In the genomic region with DNA sequence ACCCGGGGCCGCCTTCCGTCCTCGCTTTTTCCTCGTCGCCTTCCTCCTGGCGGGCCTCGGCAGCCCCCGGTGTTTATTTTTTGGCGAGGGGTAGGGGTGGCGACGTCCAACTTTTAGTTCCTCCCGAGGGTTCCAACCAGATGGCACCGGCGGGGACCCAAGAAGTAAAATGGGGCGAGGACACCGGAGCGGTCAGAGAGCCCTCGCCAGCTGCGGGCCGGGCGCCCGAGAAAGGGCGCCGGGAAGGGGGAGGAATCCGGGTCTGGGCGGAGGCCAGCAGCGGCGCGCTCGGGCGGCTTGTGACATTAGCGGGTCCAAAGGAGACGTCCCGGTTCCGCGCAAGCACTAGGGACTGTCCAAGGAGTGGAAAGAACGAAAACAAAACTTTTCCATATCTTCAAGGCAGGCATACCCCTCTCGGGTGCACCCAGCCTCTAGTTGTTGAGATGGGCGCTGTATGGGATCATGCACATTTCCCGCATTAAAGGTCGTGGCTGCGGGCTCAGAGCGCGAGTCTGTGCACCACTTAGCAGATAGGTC, we compare ENCODE assay signal across 8 cellular contexts. TPM values are rescaled to one million over a fixed set of nuclear protein-coding genes. Genes with fewer than 3 reads are reported as not detected.
A peak's percentile ranks its signal among the peaks of the same experiment; 100 is the strongest.
DNase-seq lines count a peak whose midpoint lies in the region; ATAC-seq and TF ChIP-seq lines count a peak whose summit lies in the region.

No MANE protein-coding gene starts in this region.

- H3K4me1 ChIP-seq in neutrophil (ENCODE audit: control insufficient read depth in 1 of 2, insufficient read depth in 1 of 2, low read depth in 1 of 2, low read length in 1 of 2): peaks cover 8 to 16% of the 10 kb centered on the region in 2 experiments

- WGBS in adipose tissue, 3 donors: 0 to 1% (median 1%) methylated on average over 36 to 45 of the region's 45 CpGs

- intact Hi-C loops in Right ventricle myocardium superior (cut with DNase I): loop anchor here (5.0 kb wide), 2 partner anchors 53 to 72 kb away; no protein-coding TSS in a partner anchor

- no peaks in the 10 kb centered on the region for H3K36me3 ChIP-seq in neutrophil

- H3K9me3 ChIP-seq in neutrophil: no peaks in the 10 kb centered on the region

- DNase-seq in DMS 273 (lab: John Stamatoyannopoulos, UW; ENCODE audit: unreplicated experiment) (peak; percentile 56), DMS 273 treated with DMSO at 0.1 percent for 48 hours (lab: John Stamatoyannopoulos, UW) (no peak), HFF-Myc (ENCODE audit: extremely low read depth, low read depth) (no peak), NCI-H510A treated with DMSO at 0.1 percent for 48 hours (lab: John Stamatoyannopoulos, UW) (peak; percentile 60), Right ventricle myocardium superior (peak; percentile 86), middle frontal gyrus (ENCODE audit: extremely low spot score, low spot score) (no peak)

- peaks cover 48% of the 10 kb centered on the region for H3K27me3 ChIP-seq in neutrophil

- TF ChIP-seq CTCF in HFF-Myc (IDR thresholded peaks at IDR 0.05; ENCODE audit: low read depth, low read length, missing control alignments): no peak
- TF ChIP-seq CTCF in neutrophil (IDR thresholded peaks at IDR 0.05): no peak

- peak; percentile 82 for ATAC-seq in Right ventricle myocardium superior (ENCODE audit: poor library complexity)

- H3K4me3 ChIP-seq in HFF-Myc (replicated peaks; ENCODE audit: low read depth, low read length): peak overlapping the region; percentile 75
- peak overlapping the region; percentile 45 to 58 for H3K4me3 ChIP-seq in neutrophil (ENCODE audit: low read depth in 1 of 2, low read length in 1 of 2)

- peak overlapping the region; percentile 88 for H3K27ac ChIP-seq in adipose tissue (ENCODE audit: low read depth, low read length)
- no peak overlapping the region for H3K27ac ChIP-seq in neutrophil

RNA-seq across cellular contexts. Expression of gene USP46, which starts 0.7 kb away (rescaled TPM):
- polyA plus RNA-seq in adipose tissue: 1 to 10 TPM; 3.1 to 9.1 (median 3.6) TPM
- total RNA-seq in Right ventricle myocardium superior: 55.3 TPM

Comparison
In these comparisons a context has a peak if more than half of its experiments do, and no peak if none do; other contexts are left out.
1. DNase-seq: peak in DMS 273 (single experiment), NCI-H510A treated with DMSO at 0.1 percent for 48 hours (single experiment) and Right ventricle myocardium superior (single experiment); none in DMS 273 treated with DMSO at 0.1 percent for 48 hours (single experiment), HFF-Myc (single experiment) and middle frontal gyrus (single experiment).